In genomic region chr15:65215496-65215895, GRCh38 we compare ENCODE assay signal across 32 cellular contexts. TPM values are rescaled to one million over a fixed set of nuclear protein-coding genes. Genes with fewer than 3 reads are reported as not detected.
"Had no signal": no experiment of that assay in that cellular context is flagged by ENCODE, and none has a peak within 500 bp of the region (broad histone marks: within the 10 kb centered on the region; RNA-seq: fewer than 3 reads in every experiment).

No MANE protein-coding gene starts in this region.

- H3K4me1 Mint-ChIP-seq: neural crest cell; stimulated activated memory B cell treated with anti-CD40 and anti-IgM and Interleukin-4, amounts not matched to agents 10 μg/mL and 1 μg/mL and 100 μg/mL, for 72 hours had no signal

- H3K4me1 ChIP-seq: pancreas, prostate gland, spleen had no signal

- FAIRE-seq: pancreas, urothelium cell line had no signal

- H3K36me3 Mint-ChIP-seq: naive thymus-derived CD8-positive, alpha-beta T cell; natural killer cell treated with Interleukin-12 subunit alpha and Interleukin-12 subunit beta and Interleukin-15 and Interleukin-18, amount 100 ng/mL, for 72 hours; stimulated activated memory B cell treated with anti-CD40 and anti-IgM and Interleukin-4, amounts not matched to agents 10 μg/mL and 1 μg/mL and 100 μg/mL, for 72 hours had no signal

- ATAC-seq: naive thymus-derived CD8-positive, alpha-beta T cell; natural killer cell treated with Interleukin-12 subunit alpha and Interleukin-12 subunit beta and Interleukin-15 and Interleukin-18, amount 100 ng/mL, for 72 hours; pancreas; sciatic nerve; stimulated activated memory B cell treated with anti-CD40 and anti-IgM and Interleukin-4, amounts not matched to agents 10 μg/mL and 1 μg/mL and 100 μg/mL, for 72 hours; stimulated activated naive CD8-positive, alpha-beta T cell treated with anti-CD3 and anti-CD28 coated beads, Interleukin-15, amount 100 ng/mL, for 72 hours; stimulated activated naive CD8-positive, alpha-beta T cell treated with anti-CD3 and anti-CD28 coated beads, Interleukin-15, Interleukin-2, amounts not matched to agents 100 U/mL and 50 U/mL, for 24 hours had no signal

- H3K4me3 Mint-ChIP-seq: naive thymus-derived CD8-positive, alpha-beta T cell; natural killer cell treated with Interleukin-12 subunit alpha and Interleukin-12 subunit beta and Interleukin-15 and Interleukin-18, amount 100 ng/mL, for 72 hours; nephron progenitor cell; neural crest cell; stimulated activated memory B cell treated with anti-CD40 and anti-IgM and Interleukin-4, amounts not matched to agents 10 μg/mL and 1 μg/mL and 100 μg/mL, for 72 hours; stimulated activated naive CD8-positive, alpha-beta T cell treated with anti-CD3 and anti-CD28 coated beads, Interleukin-15, amount 100 ng/mL, for 72 hours had no signal

- H3K9me3 ChIP-seq: neutrophil, pancreas, prostate gland, right atrium auricular region, spleen, suprapubic skin, testis, tibial artery, transverse colon, upper lobe of left lung, vagina had no signal

- H3K27ac ChIP-seq: neutrophil, pancreas, prostate gland, right atrium auricular region, skin epidermis, spleen, suprapubic skin, testis, tibial artery, transverse colon, upper lobe of left lung, vagina had no signal

- DNase-seq: naive thymus-derived CD8-positive, alpha-beta T cell; nephron progenitor cell; nucleus accumbens; pancreas; retina; spleen; stimulated activated CD4-positive, alpha-beta T cell treated with anti-CD3 and anti-CD28 coated beads, Interleukin-12 subunit alpha, Interleukin-12 subunit beta, amount 100 ng/mL, for 4 hours; stimulated activated CD4-positive, alpha-beta T cell treated with anti-CD3 and anti-CD28 coated beads, Interleukin-1b, Interleukin-23, amount 100 ng/mL, for 48 hours; stimulated activated CD4-positive, alpha-beta T cell treated with anti-CD3 and anti-CD28 coated beads, Interleukin-4, amount 100 ng/mL, for 1 hour; stimulated activated CD4-positive, alpha-beta T cell treated with anti-CD3 and anti-CD28 coated beads, Interleukin-4, amount 100 ng/mL, for 4 hours; stimulated activated CD8-positive, alpha-beta memory T cell treated with anti-CD3 and anti-CD28 coated beads, Interleukin-4, amount 100 ng/mL, for 48 hours; stimulated activated naive CD4-positive, alpha-beta T cell; stimulated activated naive CD8-positive, alpha-beta T cell treated with anti-CD3 and anti-CD28 coated beads, Interleukin-15, amount 100 ng/mL, for 72 hours; stimulated activated naive CD8-positive, alpha-beta T cell treated with anti-CD3 and anti-CD28 coated beads, Interleukin-15, Interleukin-2, amounts not matched to agents 100 U/mL and 50 U/mL, for 24 hours; substantia nigra; testis; transverse colon; upper lobe of left lung had no signal

- H3K27me3 ChIP-seq: neutrophil, pancreas, right atrium auricular region, spleen, suprapubic skin, testis, transverse colon, upper lobe of left lung, vagina had no signal

- H3K4me2 ChIP-seq: smooth muscle cell had no signal

- H3K36me3 ChIP-seq: neutrophil, pancreas, prostate gland, right atrium auricular region, spleen, suprapubic skin, tibial artery, transverse colon, upper lobe of left lung, vagina had no signal

- H3K27me3 Mint-ChIP-seq: naive thymus-derived CD8-positive, alpha-beta T cell; natural killer cell treated with Interleukin-12 subunit alpha and Interleukin-12 subunit beta and Interleukin-15 and Interleukin-18, amount 100 ng/mL, for 72 hours; stimulated activated memory B cell treated with anti-CD40 and anti-IgM and Interleukin-4, amounts not matched to agents 10 μg/mL and 1 μg/mL and 100 μg/mL, for 72 hours; stimulated activated naive CD8-positive, alpha-beta T cell treated with anti-CD3 and anti-CD28 coated beads, Interleukin-15, amount 100 ng/mL, for 72 hours had no signal

- H3K27ac Mint-ChIP-seq: nephron progenitor cell; stimulated activated memory B cell treated with anti-CD40 and anti-IgM and Interleukin-4, amounts not matched to agents 10 μg/mL and 1 μg/mL and 100 μg/mL, for 72 hours; stimulated activated naive CD8-positive, alpha-beta T cell treated with anti-CD3 and anti-CD28 coated beads, Interleukin-15, amount 100 ng/mL, for 72 hours had no signal

- H3K4me3 ChIP-seq: pancreas, prostate gland, right atrium auricular region, skin epidermis, smooth muscle cell, spleen, suprapubic skin, testis, tibial artery, transverse colon, upper lobe of left lung, vagina had no signal

- H3K9me3 Mint-ChIP-seq: natural killer cell treated with Interleukin-12 subunit alpha and Interleukin-12 subunit beta and Interleukin-15 and Interleukin-18, amount 100 ng/mL, for 72 hours; nephron progenitor cell; neural crest cell; stimulated activated memory B cell treated with anti-CD40 and anti-IgM and Interleukin-4, amounts not matched to agents 10 μg/mL and 1 μg/mL and 100 μg/mL, for 72 hours; stimulated activated naive CD8-positive, alpha-beta T cell treated with anti-CD3 and anti-CD28 coated beads, Interleukin-15, amount 100 ng/mL, for 72 hours had no signal

RNA-seq across cellular contexts. Expression of gene CILP, which starts 4.2 kb away (rescaled TPM):
- total RNA-seq: pulmonary artery endothelial cell had no signal
